ENCODE assay signal across 20 cellular contexts in genomic region chr17:47813077-47813476, GRCh38. TPM values are rescaled to one million over a fixed set of nuclear protein-coding genes. Genes with fewer than 3 reads are reported as not detected.
DNase-seq lines count a peak whose midpoint lies in the region; ATAC-seq and TF ChIP-seq lines count a peak whose summit lies in the region.
"Had no signal": no experiment of that assay in that cellular context is flagged by ENCODE, and none has a peak within 500 bp of the region (broad histone marks: within the 10 kb centered on the region; RNA-seq: fewer than 3 reads in every experiment).

No MANE protein-coding gene starts in this region.

- intact Hi-C loops in activated CD4-positive, alpha-beta T cell treated with anti-CD3 and anti-CD28 coated beads for 36 hours (cut with DNase I, micrococcal nuclease), result no loop called here

- no peak for TF ChIP-seq POLR2A in suprapubic skin (IDR thresholded peaks at IDR 0.05)

- ATAC-seq in activated CD4-positive, alpha-beta T cell treated with anti-CD3 and anti-CD28 coated beads for 36 hours, result no peak
- no peak for ATAC-seq in WTC11
- ATAC-seq: HepG2 had no signal

- DNase-seq in activated CD4-positive, alpha-beta T cell treated with anti-CD3 and anti-CD28 coated beads for 36 hours, result no peak
- DNase-seq in activated CD4-positive, alpha-beta T cell treated with anti-CD3 and anti-CD28 coated beads, Interleukin-2, amount 50 U/mL, for 4 hours, result no peak
- DNase-seq in WTC11 (ENCODE audit: low spot score) (peak; percentile 4), mesenteric fat pad (ENCODE audit: low spot score) (peak; percentile 87), suprapubic skin (ENCODE audit: low spot score in 2 of 2) (peak; percentile 55 to 71), COLO829 (ENCODE audit: low spot score) (no peak)
- no peak for DNase-seq in activated naive CD4-positive, alpha-beta T cell treated with anti-CD3 and anti-CD28 coated beads, Interleukin-2, amount 10 ng/mL, durations not matched to agents 7 days and 5 days
- DNase-seq in stimulated activated CD4-positive, alpha-beta T cell treated with anti-CD3 and anti-CD28 coated beads, Interleukin-12 subunit alpha, Interleukin-12 subunit beta, amount 100 ng/mL, for 4 hours, result no peak
- DNase-seq: 8988T; BE2C; CD4-positive, alpha-beta T cell; DND-41; KG1; NCI-H1417 treated with DMSO at 0.1 percent for 48 hours; NCI-H1930; NCI-H2171 treated with DMSO at 0.1 percent for 48 hours; NCI-H748 treated with DMSO at 0.1 percent for 48 hours; OCI-M1 had no signal

- H3K27ac ChIP-seq in suprapubic skin, result no peak overlapping the region

- H3K27me3 Mint-ChIP-seq in activated CD4-positive, alpha-beta T cell treated with anti-CD3 and anti-CD28 coated beads for 36 hours, result no peaks in the 10 kb centered on the region
- no peaks in the 10 kb centered on the region for H3K27me3 Mint-ChIP-seq in WTC11 (ENCODE audit: low read depth)
- no peaks in the 10 kb centered on the region for H3K27me3 Mint-ChIP-seq in activated naive CD4-positive, alpha-beta T cell treated with anti-CD3 and anti-CD28 coated beads, Interleukin-2, amount 10 ng/mL, durations not matched to agents 7 days and 5 days
- H3K27me3 Mint-ChIP-seq: CD4-positive, alpha-beta T cell had no signal

- POLR2A ChIA-PET in activated CD4-positive, alpha-beta T cell treated with anti-CD3 and anti-CD28 coated beads for 36 hours (lab: Charles Lee), result no interaction called here
- POLR2A ChIA-PET in WTC11 (lab: Charles Lee), result no interaction called here

- peaks cover 24% of the 10 kb centered on the region for H3K4me1 ChIP-seq in suprapubic skin

- no peaks in the 10 kb centered on the region for H3K27me3 ChIP-seq in suprapubic skin
- H3K27me3 ChIP-seq: BE2C had no signal

- H3K9me3 Mint-ChIP-seq in activated CD4-positive, alpha-beta T cell treated with anti-CD3 and anti-CD28 coated beads for 36 hours (ENCODE audit: low read depth), result no peaks in the 10 kb centered on the region
- H3K9me3 Mint-ChIP-seq in WTC11, result no peaks in the 10 kb centered on the region
- H3K9me3 Mint-ChIP-seq in activated naive CD4-positive, alpha-beta T cell treated with anti-CD3 and anti-CD28 coated beads, Interleukin-2, amount 10 ng/mL, durations not matched to agents 7 days and 5 days, result no peaks in the 10 kb centered on the region
- H3K9me3 Mint-ChIP-seq: CD4-positive, alpha-beta T cell had no signal

- H3K4me1 Mint-ChIP-seq in activated CD4-positive, alpha-beta T cell treated with anti-CD3 and anti-CD28 coated beads for 36 hours, result peaks cover 8% of the 10 kb centered on the region
- peaks cover 6% of the 10 kb centered on the region for H3K4me1 Mint-ChIP-seq in WTC11
- H3K4me1 Mint-ChIP-seq in activated naive CD4-positive, alpha-beta T cell treated with anti-CD3 and anti-CD28 coated beads, Interleukin-2, amount 10 ng/mL, durations not matched to agents 7 days and 5 days, result no peaks in the 10 kb centered on the region

- TF ChIP-seq EP300 in suprapubic skin (IDR thresholded peaks at IDR 0.05), result no peak

- peaks cover 67% of the 10 kb centered on the region for H3K36me3 ChIP-seq in suprapubic skin

- no peak overlapping the region for H3K4me3 Mint-ChIP-seq in activated CD4-positive, alpha-beta T cell treated with anti-CD3 and anti-CD28 coated beads for 36 hours
- H3K4me3 Mint-ChIP-seq in WTC11, result no peak overlapping the region
- H3K4me3 Mint-ChIP-seq in activated naive CD4-positive, alpha-beta T cell treated with anti-CD3 and anti-CD28 coated beads, Interleukin-2, amount 10 ng/mL, durations not matched to agents 7 days and 5 days, result no peak overlapping the region
- H3K4me3 Mint-ChIP-seq: CD4-positive, alpha-beta T cell had no signal

- H3K9me3 ChIP-seq in suprapubic skin, result no peaks in the 10 kb centered on the region
- H3K9me3 ChIP-seq: BE2C had no signal

- H3K4me3 ChIP-seq in suprapubic skin, result no peak overlapping the region

- TF ChIP-seq CTCF in WTC11 (IDR thresholded peaks at IDR 0.05) (no peak), suprapubic skin (IDR thresholded peaks at IDR 0.05) (no peak)

- WGBS in suprapubic skin, result 92% methylated on average over 10 of the region's 14 CpGs

- H3K36me3 Mint-ChIP-seq in activated CD4-positive, alpha-beta T cell treated with anti-CD3 and anti-CD28 coated beads for 36 hours (ENCODE audit: low read depth), result peaks cover 14% of the 10 kb centered on the region
- H3K36me3 Mint-ChIP-seq in WTC11, result no peaks in the 10 kb centered on the region; the same call in 1 of the 2 replicates
- peaks cover 49% of the 10 kb centered on the region for H3K36me3 Mint-ChIP-seq in activated naive CD4-positive, alpha-beta T cell treated with anti-CD3 and anti-CD28 coated beads, Interleukin-2, amount 10 ng/mL, durations not matched to agents 7 days and 5 days

- H3K27ac Mint-ChIP-seq in activated CD4-positive, alpha-beta T cell treated with anti-CD3 and anti-CD28 coated beads for 36 hours, result peak overlapping the region; percentile 9
- no peak overlapping the region for H3K27ac Mint-ChIP-seq in WTC11
- H3K27ac Mint-ChIP-seq in activated naive CD4-positive, alpha-beta T cell treated with anti-CD3 and anti-CD28 coated beads, Interleukin-2, amount 10 ng/mL, durations not matched to agents 7 days and 5 days, result no peak overlapping the region
- H3K27ac Mint-ChIP-seq: CD4-positive, alpha-beta T cell had no signal

- CTCF ChIA-PET in activated CD4-positive, alpha-beta T cell treated with anti-CD3 and anti-CD28 coated beads for 36 hours (lab: Charles Lee), result interaction anchor here (0.6 kb wide), 1 partner anchor 1377 kb away, joined by 3 read pairs; no protein-coding TSS in a partner anchor
- CTCF ChIA-PET in WTC11 (lab: Charles Lee), result no interaction called here
- CTCF ChIA-PET in activated naive CD4-positive, alpha-beta T cell treated with anti-CD3 and anti-CD28 coated beads, Interleukin-2, amount 10 ng/mL, durations not matched to agents 7 days and 5 days (lab: Charles Lee), result interaction anchor here (1.2 kb wide), 1 partner anchor 114 kb away, joined by 4 read pairs; no protein-coding TSS in a partner anchor

TF ChIP-seq in WTC11, 78 proteins besides CTCF, POLR2A, EP300 and RAD21 (continues in another document):
- no peak for TF ChIP-seq CREM (CRISPR knock-in tag; IDR thresholded peaks at IDR 0.05)
- no peak for TF ChIP-seq NFE2L1 (CRISPR knock-in tag; IDR thresholded peaks at IDR 0.05)
- no peak for TF ChIP-seq NFATC4 (CRISPR knock-in tag; IDR thresholded peaks at IDR 0.05)
- TF ChIP-seq CDX4 (CRISPR knock-in tag; IDR thresholded peaks at IDR 0.05; ENCODE audit: borderline replicate concordance), result no peak
- TF ChIP-seq, protein P1, sequence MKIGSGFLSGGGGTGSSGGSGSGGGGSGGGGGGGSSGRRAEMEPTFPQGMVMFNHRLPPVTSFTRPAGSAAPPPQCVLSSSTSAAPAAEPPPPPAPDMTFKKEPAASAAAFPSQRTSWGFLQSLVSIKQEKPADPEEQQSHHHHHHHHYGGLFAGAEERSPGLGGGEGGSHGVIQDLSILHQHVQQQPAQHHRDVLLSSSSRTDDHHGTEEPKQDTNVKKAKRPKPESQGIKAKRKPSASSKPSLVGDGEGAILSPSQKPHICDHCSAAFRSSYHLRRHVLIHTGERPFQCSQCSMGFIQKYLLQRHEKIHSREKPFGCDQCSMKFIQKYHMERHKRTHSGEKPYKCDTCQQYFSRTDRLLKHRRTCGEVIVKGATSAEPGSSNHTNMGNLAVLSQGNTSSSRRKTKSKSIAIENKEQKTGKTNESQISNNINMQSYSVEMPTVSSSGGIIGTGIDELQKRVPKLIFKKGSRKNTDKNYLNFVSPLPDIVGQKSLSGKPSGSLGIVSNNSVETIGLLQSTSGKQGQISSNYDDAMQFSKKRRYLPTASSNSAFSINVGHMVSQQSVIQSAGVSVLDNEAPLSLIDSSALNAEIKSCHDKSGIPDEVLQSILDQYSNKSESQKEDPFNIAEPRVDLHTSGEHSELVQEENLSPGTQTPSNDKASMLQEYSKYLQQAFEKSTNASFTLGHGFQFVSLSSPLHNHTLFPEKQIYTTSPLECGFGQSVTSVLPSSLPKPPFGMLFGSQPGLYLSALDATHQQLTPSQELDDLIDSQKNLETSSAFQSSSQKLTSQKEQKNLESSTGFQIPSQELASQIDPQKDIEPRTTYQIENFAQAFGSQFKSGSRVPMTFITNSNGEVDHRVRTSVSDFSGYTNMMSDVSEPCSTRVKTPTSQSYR (CRISPR knock-in tag; IDR thresholded peaks at IDR 0.05), result no peak
- TF ChIP-seq EMX1 (CRISPR knock-in tag; IDR thresholded peaks at IDR 0.05), result no peak
- TF ChIP-seq FOXJ3 (CRISPR knock-in tag; IDR thresholded peaks at IDR 0.05; ENCODE audit: borderline replicate concordance), result no peak
- TF ChIP-seq ATF1 (CRISPR knock-in tag; IDR thresholded peaks at IDR 0.05), result no peak
- TF ChIP-seq ZNF232 (CRISPR knock-in tag; IDR thresholded peaks at IDR 0.05), result no peak
- no peak for TF ChIP-seq OVOL2 (CRISPR knock-in tag; IDR thresholded peaks at IDR 0.05; ENCODE audit: borderline replicate concordance)
- TF ChIP-seq SOX15 (CRISPR knock-in tag; IDR thresholded peaks at IDR 0.05), result no peak

RNA-seq across cellular contexts. Expression of gene OSBPL7, which starts 8.5 kb away (rescaled TPM):
- 10 to 100 TPM; 12.8 to 12.9 TPM for total RNA-seq in activated CD4-positive, alpha-beta T cell treated with anti-CD3 and anti-CD28 coated beads for 36 hours
- total RNA-seq in WTC11 (2021) (8.2 to 13.5 TPM (median 10.7 TPM) in 3 replicates), mesenteric fat pad (5.1 TPM), suprapubic skin (1 to 10 TPM; 1.3 to 2.0 (median 1.6) TPM)

RNA-seq across cellular contexts. Expression of gene MRPL10, which starts 18.3 kb away (rescaled TPM):
- total RNA-seq in activated CD4-positive, alpha-beta T cell treated with anti-CD3 and anti-CD28 coated beads for 36 hours, result 10 to 100 TPM; 66.9 to 70.9 TPM
- total RNA-seq in WTC11 (2021) (80.1 to 87.0 TPM (median 85.3 TPM) in 3 replicates), mesenteric fat pad (33.5 TPM), suprapubic skin (10 to 100 TPM; 27.7 to 33.8 (median 31.2) TPM)

RNA-seq across cellular contexts. Expression of gene LRRC46, which starts 18.4 kb away (rescaled TPM):
- under 1 TPM; 0.46 to 0.82 TPM for total RNA-seq in activated CD4-positive, alpha-beta T cell treated with anti-CD3 and anti-CD28 coated beads for 36 hours
- total RNA-seq in WTC11 (2021) (0.09 to 0.39 TPM (median 0.30 TPM) in 3 replicates), mesenteric fat pad (not detected), suprapubic skin (not detected)
- total RNA-seq: RPMI7951 had no signal

RNA-seq across cellular contexts. Expression of gene SCRN2, which starts 28.0 kb away (rescaled TPM):
- total RNA-seq in activated CD4-positive, alpha-beta T cell treated with anti-CD3 and anti-CD28 coated beads for 36 hours, result 10 to 100 TPM; 21.5 to 25.2 TPM
- total RNA-seq in WTC11 (2021) (50.8 to 54.1 TPM (median 51.6 TPM) in 3 replicates), mesenteric fat pad (70.6 TPM), suprapubic skin (10 to 100 TPM; 22.3 to 46.4 (median 34.7) TPM)

RNA-seq across cellular contexts. Expression of gene SP6, which starts 37.9 kb away (rescaled TPM):
- total RNA-seq in activated CD4-positive, alpha-beta T cell treated with anti-CD3 and anti-CD28 coated beads for 36 hours, result under 1 TPM; 0.07 to 0.14 TPM
- total RNA-seq in WTC11 (2021) (2.0 to 3.3 TPM (median 2.3 TPM) in 3 replicates), mesenteric fat pad (1.9 TPM), suprapubic skin (10 to 100 TPM in 3 of 4 donors, 1 to 10 TPM in 1; 6.6 to 29.3 (median 19.9) TPM)
- total RNA-seq: RPMI7951 had no signal

Comparison
In these comparisons a context has a peak if more than half of its experiments do, and no peak if none do; other contexts are left out.
1. DNase-seq: peak in WTC11 (single experiment), mesenteric fat pad (single experiment) and suprapubic skin (2 of 2); none in activated CD4-positive, alpha-beta T cell treated with anti-CD3 and anti-CD28 coated beads for 36 hours (single experiment), activated CD4-positive, alpha-beta T cell treated with anti-CD3 and anti-CD28 coated beads, Interleukin-2, amount 50 U/mL, for 4 hours (0 of 2), COLO829 (single experiment), activated naive CD4-positive, alpha-beta T cell treated with anti-CD3 and anti-CD28 coated beads, Interleukin-2, amount 10 ng/mL, durations not matched to agents 7 days and 5 days (single experiment) and stimulated activated CD4-positive, alpha-beta T cell treated with anti-CD3 and anti-CD28 coated beads, Interleukin-12 subunit alpha, Interleukin-12 subunit beta, amount 100 ng/mL, for 4 hours (single experiment).